In genomic region chr6:158323561-158323958, GRCh38 we compare ENCODE assay signal across 11 cellular contexts. TPM values are rescaled to one million over a fixed set of nuclear protein-coding genes. Genes with fewer than 3 reads are reported as not detected.
DNase-seq lines count a peak whose midpoint lies in the region; ATAC-seq lines count a peak whose summit lies in the region.
"Had no signal": no experiment of that assay in that cellular context is flagged by ENCODE, and none has a peak within 500 bp of the region (broad histone marks: within the 10 kb centered on the region; RNA-seq: fewer than 3 reads in every experiment).

No MANE protein-coding gene starts in this region.

- H3K4me1 Mint-ChIP-seq in activated CD4-positive, alpha-beta memory T cell treated with anti-CD3 and anti-CD28 coated beads, Interleukin-2, amount 10 ng/mL, durations not matched to agents 7 days and 5 days = peaks cover 37% of the 10 kb centered on the region
- peaks cover 52% of the 10 kb centered on the region for H3K4me1 Mint-ChIP-seq in activated T-helper 2 cell treated with anti-CD3 and anti-CD28 coated beads, Interferon-gamma antibody, Interleukin-2, Interleukin-4, amounts not matched to agents 10 μg/mL and 5 μg/mL and 100 μg/mL, durations not matched to agents 14 hours and 24 hours and 36 hours (ENCODE audit: low read depth)

- H3K4me3 Mint-ChIP-seq in activated CD4-positive, alpha-beta memory T cell treated with anti-CD3 and anti-CD28 coated beads, Interleukin-2, amount 10 ng/mL, durations not matched to agents 7 days and 5 days = no peak overlapping the region
- no peak overlapping the region for H3K4me3 Mint-ChIP-seq in activated T-helper 2 cell treated with anti-CD3 and anti-CD28 coated beads, Interferon-gamma antibody, Interleukin-2, Interleukin-4, amounts not matched to agents 10 μg/mL and 5 μg/mL and 100 μg/mL, durations not matched to agents 14 hours and 24 hours and 36 hours (ENCODE audit: low read depth)

- H3K27ac Mint-ChIP-seq in activated CD4-positive, alpha-beta memory T cell treated with anti-CD3 and anti-CD28 coated beads, Interleukin-2, amount 10 ng/mL, durations not matched to agents 7 days and 5 days = no peak overlapping the region
- H3K27ac Mint-ChIP-seq in activated T-helper 2 cell treated with anti-CD3 and anti-CD28 coated beads, Interferon-gamma antibody, Interleukin-2, Interleukin-4, amounts not matched to agents 10 μg/mL and 5 μg/mL and 100 μg/mL, durations not matched to agents 14 hours and 24 hours and 36 hours = no peak overlapping the region

- intact Hi-C loops in activated T-helper 2 cell treated with anti-CD3 and anti-CD28 coated beads, Interferon-gamma antibody, Interleukin-2, Interleukin-4, amounts not matched to agents 10 μg/mL and 5 μg/mL and 100 μg/mL, durations not matched to agents 14 hours and 24 hours and 36 hours (cut with micrococcal nuclease) = loop anchor here (5.0 kb wide), 2 partner anchors 34 to 36 kb away; no protein-coding TSS in a partner anchor

- DNase-seq in cerebellar cortex (ENCODE audit: low spot score) (peak; percentile 12), mesenteric fat pad (ENCODE audit: low spot score) (no peak), NCI-H1436 treated with DMSO at 0.1 percent for 48 hours (lab: John Stamatoyannopoulos, UW) (no peak)
- no peak for DNase-seq in activated CD4-positive, alpha-beta memory T cell treated with anti-CD3 and anti-CD28 coated beads, Interleukin-2, amount 10 ng/mL, durations not matched to agents 7 days and 5 days
- DNase-seq in activated T-helper 2 cell treated with anti-CD3 and anti-CD28 coated beads, Interferon-gamma antibody, Interleukin-2, Interleukin-4, amounts not matched to agents 10 μg/mL and 5 μg/mL and 100 μg/mL, durations not matched to agents 14 hours and 24 hours and 36 hours (ENCODE audit: low spot score) = no peak
- DNase-seq: lower lobe of right lung, NCI-H526 treated with DMSO at 0.1 percent for 48 hours, thyroid gland had no signal

- no peaks in the 10 kb centered on the region for H3K9me3 Mint-ChIP-seq in activated CD4-positive, alpha-beta memory T cell treated with anti-CD3 and anti-CD28 coated beads, Interleukin-2, amount 10 ng/mL, durations not matched to agents 7 days and 5 days
- H3K9me3 Mint-ChIP-seq in activated T-helper 2 cell treated with anti-CD3 and anti-CD28 coated beads, Interferon-gamma antibody, Interleukin-2, Interleukin-4, amounts not matched to agents 10 μg/mL and 5 μg/mL and 100 μg/mL, durations not matched to agents 14 hours and 24 hours and 36 hours = no peaks in the 10 kb centered on the region

- peak; percentile 16 for ATAC-seq in GM18508 (IDR thresholded peaks at IDR 0.05; ENCODE audit: insufficient read depth, unreplicated experiment)
- peak; percentile 26 for ATAC-seq in GM21381 (IDR thresholded peaks at IDR 0.05; ENCODE audit: unreplicated experiment)
- ATAC-seq in HG03175 (IDR thresholded peaks at IDR 0.05; ENCODE audit: unreplicated experiment) = peak; percentile 41

- peaks cover 9% of the 10 kb centered on the region for H3K36me3 Mint-ChIP-seq in activated CD4-positive, alpha-beta memory T cell treated with anti-CD3 and anti-CD28 coated beads, Interleukin-2, amount 10 ng/mL, durations not matched to agents 7 days and 5 days (ENCODE audit: low read depth)
- peaks cover 7% of the 10 kb centered on the region for H3K36me3 Mint-ChIP-seq in activated T-helper 2 cell treated with anti-CD3 and anti-CD28 coated beads, Interferon-gamma antibody, Interleukin-2, Interleukin-4, amounts not matched to agents 10 μg/mL and 5 μg/mL and 100 μg/mL, durations not matched to agents 14 hours and 24 hours and 36 hours (ENCODE audit: low read depth)

- CTCF ChIA-PET in activated CD4-positive, alpha-beta memory T cell treated with anti-CD3 and anti-CD28 coated beads, Interleukin-2, amount 10 ng/mL, durations not matched to agents 7 days and 5 days (lab: Charles Lee) = no interaction called here

- POLR2A ChIA-PET in activated CD4-positive, alpha-beta memory T cell treated with anti-CD3 and anti-CD28 coated beads, Interleukin-2, amount 10 ng/mL, durations not matched to agents 7 days and 5 days (lab: Charles Lee) = no interaction called here

- H3K27me3 Mint-ChIP-seq in activated CD4-positive, alpha-beta memory T cell treated with anti-CD3 and anti-CD28 coated beads, Interleukin-2, amount 10 ng/mL, durations not matched to agents 7 days and 5 days = no peaks in the 10 kb centered on the region
- H3K27me3 Mint-ChIP-seq in activated T-helper 2 cell treated with anti-CD3 and anti-CD28 coated beads, Interferon-gamma antibody, Interleukin-2, Interleukin-4, amounts not matched to agents 10 μg/mL and 5 μg/mL and 100 μg/mL, durations not matched to agents 14 hours and 24 hours and 36 hours (ENCODE audit: low read depth) = no peaks in the 10 kb centered on the region

RNA-seq across cellular contexts. Expression of gene TULP4, which starts 11.3 kb away (rescaled TPM):
- total RNA-seq in mesenteric fat pad = 99.9 TPM
- 10 to 100 TPM; 25.0 to 27.0 TPM for total RNA-seq in activated CD4-positive, alpha-beta memory T cell treated with anti-CD3 and anti-CD28 coated beads, Interleukin-2, amount 10 ng/mL, durations not matched to agents 7 days and 5 days
- 19.8 and 22.8 TPM in 2 replicates for total RNA-seq in activated T-helper 2 cell treated with anti-CD3 and anti-CD28 coated beads, Interferon-gamma antibody, Interleukin-2, Interleukin-4, amounts not matched to agents 10 μg/mL and 5 μg/mL and 100 μg/mL, durations not matched to agents 14 hours and 24 hours and 36 hours
